1 cellular context compared by ENCODE assay signal in the genomic region with DNA sequence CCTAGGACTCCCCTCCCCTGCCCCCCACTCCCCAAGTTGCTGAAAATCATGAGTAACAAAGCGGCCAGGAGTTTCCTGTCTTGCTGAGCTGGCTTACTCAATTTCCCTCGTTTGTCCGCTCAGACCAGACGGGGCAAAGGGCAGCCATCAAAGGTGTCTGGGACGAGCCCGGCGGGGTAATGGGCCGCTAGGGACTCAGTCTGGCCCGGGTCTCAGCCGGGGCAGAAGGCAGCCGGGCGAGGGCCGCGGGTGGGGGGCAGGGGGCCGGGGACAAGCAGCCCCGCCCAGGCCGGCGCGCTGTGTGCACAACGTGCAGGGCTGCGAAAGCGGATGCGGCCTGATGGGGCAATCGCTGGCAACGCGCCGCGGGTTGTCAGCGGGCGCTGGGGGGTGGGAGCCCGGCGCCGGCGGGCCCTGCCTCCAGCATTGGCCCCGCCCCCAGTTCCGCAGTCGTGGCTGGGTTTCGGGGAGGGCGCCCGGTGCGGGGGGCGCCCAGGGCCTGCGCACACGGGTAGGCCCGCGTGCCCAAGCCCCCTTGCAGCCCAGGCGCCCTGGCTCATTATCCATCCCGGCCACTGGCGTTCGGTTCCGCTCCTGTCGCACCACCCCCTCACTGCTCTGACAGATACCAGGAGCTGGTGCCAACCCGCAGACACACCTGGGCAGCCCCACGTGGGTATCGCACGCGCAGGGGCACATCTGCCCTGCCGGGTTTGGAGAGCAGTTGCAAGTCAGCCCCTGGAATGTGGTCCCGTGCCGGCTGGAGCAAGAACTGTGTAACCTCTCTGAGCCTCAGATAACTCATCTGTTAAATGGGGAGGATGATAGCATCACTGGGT.
TF ChIP-seq lines count a peak whose summit lies in the region.

No MANE protein-coding gene starts in this region.

TF ChIP-seq in HepG2, 621 proteins besides CTCF, POLR2A, EP300 and RAD21 (continued from another document and continues in another):
- TF ChIP-seq, protein P1, sequence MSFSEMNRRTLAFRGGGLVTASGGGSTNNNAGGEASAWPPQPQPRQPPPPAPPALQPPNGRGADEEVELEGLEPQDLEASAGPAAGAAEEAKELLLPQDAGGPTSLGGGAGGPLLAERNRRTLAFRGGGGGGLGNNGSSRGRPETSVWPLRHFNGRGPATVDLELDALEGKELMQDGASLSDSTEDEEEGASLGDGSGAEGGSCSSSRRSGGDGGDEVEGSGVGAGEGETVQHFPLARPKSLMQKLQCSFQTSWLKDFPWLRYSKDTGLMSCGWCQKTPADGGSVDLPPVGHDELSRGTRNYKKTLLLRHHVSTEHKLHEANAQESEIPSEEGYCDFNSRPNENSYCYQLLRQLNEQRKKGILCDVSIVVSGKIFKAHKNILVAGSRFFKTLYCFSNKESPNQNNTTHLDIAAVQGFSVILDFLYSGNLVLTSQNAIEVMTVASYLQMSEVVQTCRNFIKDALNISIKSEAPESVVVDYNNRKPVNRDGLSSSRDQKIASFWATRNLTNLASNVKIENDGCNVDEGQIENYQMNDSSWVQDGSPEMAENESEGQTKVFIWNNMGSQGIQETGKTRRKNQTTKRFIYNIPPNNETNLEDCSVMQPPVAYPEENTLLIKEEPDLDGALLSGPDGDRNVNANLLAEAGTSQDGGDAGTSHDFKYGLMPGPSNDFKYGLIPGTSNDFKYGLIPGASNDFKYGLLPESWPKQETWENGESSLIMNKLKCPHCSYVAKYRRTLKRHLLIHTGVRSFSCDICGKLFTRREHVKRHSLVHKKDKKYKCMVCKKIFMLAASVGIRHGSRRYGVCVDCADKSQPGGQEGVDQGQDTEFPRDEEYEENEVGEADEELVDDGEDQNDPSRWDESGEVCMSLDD (CRISPR knock-in tag; IDR thresholded peaks at IDR 0.05; ENCODE audit: borderline replicate concordance), result peak; percentile 48; the same call in 1 of the 2 replicates
- TF ChIP-seq, protein P2, sequence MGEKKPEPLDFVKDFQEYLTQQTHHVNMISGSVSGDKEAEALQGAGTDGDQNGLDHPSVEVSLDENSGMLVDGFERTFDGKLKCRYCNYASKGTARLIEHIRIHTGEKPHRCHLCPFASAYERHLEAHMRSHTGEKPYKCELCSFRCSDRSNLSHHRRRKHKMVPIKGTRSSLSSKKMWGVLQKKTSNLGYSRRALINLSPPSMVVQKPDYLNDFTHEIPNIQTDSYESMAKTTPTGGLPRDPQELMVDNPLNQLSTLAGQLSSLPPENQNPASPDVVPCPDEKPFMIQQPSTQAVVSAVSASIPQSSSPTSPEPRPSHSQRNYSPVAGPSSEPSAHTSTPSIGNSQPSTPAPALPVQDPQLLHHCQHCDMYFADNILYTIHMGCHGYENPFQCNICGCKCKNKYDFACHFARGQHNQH (CRISPR knock-in tag; IDR thresholded peaks at IDR 0.05), result peak; percentile 80; the same call in 1 of the 2 replicates
- TF ChIP-seq, protein P3, sequence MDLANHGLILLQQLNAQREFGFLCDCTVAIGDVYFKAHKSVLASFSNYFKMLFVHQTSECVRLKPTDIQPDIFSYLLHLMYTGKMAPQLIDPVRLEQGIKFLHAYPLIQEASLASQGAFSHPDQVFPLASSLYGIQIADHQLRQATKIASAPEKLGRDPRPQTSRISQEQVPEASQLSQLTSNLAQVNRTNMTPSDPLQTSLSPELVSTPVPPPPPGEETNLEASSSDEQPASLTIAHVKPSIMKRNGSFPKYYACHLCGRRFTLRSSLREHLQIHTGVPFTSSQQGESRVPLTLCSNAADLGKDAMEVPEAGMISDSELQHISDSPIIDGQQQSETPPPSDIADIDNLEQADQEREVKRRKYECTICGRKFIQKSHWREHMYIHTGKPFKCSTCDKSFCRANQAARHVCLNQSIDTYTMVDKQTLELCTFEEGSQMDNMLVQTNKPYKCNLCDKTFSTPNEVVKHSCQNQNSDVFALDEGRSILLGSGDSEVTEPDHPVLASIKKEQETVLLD (CRISPR knock-in tag; IDR thresholded peaks at IDR 0.05; ENCODE audit: low read depth), result peak; percentile 83
- no peak for TF ChIP-seq ZFP36L1 (CRISPR knock-in tag; IDR thresholded peaks at IDR 0.05)
- TF ChIP-seq, protein P4, sequence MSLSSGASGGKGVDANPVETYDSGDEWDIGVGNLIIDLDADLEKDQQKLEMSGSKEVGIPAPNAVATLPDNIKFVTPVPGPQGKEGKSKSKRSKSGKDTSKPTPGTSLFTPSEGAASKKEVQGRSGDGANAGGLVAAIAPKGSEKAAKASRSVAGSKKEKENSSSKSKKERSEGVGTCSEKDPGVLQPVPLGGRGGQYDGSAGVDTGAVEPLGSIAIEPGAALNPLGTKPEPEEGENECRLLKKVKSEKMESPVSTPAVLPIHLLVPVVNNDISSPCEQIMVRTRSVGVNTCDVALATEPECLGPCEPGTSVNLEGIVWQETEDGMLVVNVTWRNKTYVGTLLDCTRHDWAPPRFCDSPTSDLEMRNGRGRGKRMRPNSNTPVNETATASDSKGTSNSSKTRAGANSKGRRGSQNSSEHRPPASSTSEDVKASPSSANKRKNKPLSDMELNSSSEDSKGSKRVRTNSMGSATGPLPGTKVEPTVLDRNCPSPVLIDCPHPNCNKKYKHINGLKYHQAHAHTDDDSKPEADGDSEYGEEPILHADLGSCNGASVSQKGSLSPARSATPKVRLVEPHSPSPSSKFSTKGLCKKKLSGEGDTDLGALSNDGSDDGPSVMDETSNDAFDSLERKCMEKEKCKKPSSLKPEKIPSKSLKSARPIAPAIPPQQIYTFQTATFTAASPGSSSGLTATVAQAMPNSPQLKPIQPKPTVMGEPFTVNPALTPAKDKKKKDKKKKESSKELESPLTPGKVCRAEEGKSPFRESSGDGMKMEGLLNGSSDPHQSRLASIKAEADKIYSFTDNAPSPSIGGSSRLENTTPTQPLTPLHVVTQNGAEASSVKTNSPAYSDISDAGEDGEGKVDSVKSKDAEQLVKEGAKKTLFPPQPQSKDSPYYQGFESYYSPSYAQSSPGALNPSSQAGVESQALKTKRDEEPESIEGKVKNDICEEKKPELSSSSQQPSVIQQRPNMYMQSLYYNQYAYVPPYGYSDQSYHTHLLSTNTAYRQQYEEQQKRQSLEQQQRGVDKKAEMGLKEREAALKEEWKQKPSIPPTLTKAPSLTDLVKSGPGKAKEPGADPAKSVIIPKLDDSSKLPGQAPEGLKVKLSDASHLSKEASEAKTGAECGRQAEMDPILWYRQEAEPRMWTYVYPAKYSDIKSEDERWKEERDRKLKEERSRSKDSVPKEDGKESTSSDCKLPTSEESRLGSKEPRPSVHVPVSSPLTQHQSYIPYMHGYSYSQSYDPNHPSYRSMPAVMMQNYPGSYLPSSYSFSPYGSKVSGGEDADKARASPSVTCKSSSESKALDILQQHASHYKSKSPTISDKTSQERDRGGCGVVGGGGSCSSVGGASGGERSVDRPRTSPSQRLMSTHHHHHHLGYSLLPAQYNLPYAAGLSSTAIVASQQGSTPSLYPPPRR (CRISPR knock-in tag; IDR thresholded peaks at IDR 0.05; ENCODE audit: borderline replicate concordance), result peak; percentile 87
- no peak for TF ChIP-seq NFE2L1 (CRISPR knock-in tag; IDR thresholded peaks at IDR 0.05; ENCODE audit: borderline replicate concordance)
- TF ChIP-seq PCBP1 (IDR thresholded peaks at IDR 0.05; ENCODE audit: borderline replicate concordance, low read depth, low read length), result no peak
- TF ChIP-seq ZNF850 (CRISPR knock-in tag; conservative IDR thresholded peaks at IDR 0.05), result no peak
- TF ChIP-seq ZBTB3 (CRISPR knock-in tag; IDR thresholded peaks at IDR 0.05; ENCODE audit: borderline replicate concordance, low read depth), result 0 out of 2 replicates have a peak, but pooled peaks have one; percentile 44
- TF ChIP-seq, protein P5, sequence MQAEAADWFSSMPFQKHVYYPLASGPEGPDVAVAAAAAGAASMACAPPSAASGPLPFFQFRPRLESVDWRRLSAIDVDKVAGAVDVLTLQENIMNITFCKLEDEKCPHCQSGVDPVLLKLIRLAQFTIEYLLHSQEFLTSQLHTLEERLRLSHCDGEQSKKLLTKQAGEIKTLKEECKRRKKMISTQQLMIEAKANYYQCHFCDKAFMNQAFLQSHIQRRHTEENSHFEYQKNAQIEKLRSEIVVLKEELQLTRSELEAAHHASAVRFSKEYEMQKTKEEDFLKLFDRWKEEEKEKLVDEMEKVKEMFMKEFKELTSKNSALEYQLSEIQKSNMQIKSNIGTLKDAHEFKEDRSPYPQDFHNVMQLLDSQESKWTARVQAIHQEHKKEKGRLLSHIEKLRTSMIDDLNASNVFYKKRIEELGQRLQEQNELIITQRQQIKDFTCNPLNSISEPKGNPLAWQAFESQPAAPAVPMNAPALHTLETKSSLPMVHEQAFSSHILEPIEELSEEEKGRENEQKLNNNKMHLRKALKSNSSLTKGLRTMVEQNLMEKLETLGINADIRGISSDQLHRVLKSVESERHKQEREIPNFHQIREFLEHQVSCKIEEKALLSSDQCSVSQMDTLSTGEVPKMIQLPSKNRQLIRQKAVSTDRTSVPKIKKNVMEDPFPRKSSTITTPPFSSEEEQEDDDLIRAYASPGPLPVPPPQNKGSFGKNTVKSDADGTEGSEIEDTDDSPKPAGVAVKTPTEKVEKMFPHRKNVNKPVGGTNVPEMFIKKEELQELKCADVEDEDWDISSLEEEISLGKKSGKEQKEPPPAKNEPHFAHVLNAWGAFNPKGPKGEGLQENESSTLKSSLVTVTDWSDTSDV (CRISPR knock-in tag; IDR thresholded peaks at IDR 0.05), result no peak
- TF ChIP-seq, protein P6, sequence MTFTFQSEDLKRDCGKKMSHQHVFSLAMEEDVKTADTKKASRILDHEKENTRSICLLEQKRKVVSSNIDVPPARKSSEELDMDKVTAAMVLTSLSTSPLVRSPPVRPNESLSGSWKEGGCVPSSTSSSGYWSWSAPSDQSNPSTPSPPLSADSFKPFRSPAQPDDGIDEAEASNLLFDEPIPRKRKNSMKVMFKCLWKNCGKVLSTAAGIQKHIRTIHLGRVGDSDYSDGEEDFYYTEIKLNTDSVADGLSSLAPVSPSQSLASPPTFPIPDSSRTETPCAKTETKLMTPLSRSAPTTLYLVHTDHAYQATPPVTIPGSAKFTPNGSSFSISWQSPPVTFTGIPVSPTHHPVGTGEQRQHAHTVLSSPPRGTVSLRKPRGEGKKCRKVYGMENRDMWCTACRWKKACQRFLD (CRISPR knock-in tag; IDR thresholded peaks at IDR 0.05; ENCODE audit: borderline replicate concordance), result no peak
- 0 out of 2 replicates have a peak, but pooled peaks have one; percentile 38 for TF ChIP-seq ZNF552 (CRISPR knock-in tag; IDR thresholded peaks at IDR 0.05; ENCODE audit: borderline replicate concordance)
- TF ChIP-seq, protein P7, sequence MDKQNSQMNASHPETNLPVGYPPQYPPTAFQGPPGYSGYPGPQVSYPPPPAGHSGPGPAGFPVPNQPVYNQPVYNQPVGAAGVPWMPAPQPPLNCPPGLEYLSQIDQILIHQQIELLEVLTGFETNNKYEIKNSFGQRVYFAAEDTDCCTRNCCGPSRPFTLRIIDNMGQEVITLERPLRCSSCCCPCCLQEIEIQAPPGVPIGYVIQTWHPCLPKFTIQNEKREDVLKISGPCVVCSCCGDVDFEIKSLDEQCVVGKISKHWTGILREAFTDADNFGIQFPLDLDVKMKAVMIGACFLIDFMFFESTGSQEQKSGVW (CRISPR knock-in tag; IDR thresholded peaks at IDR 0.05; ENCODE audit: borderline replicate concordance), result peak; percentile 61; the same call in 1 of the 2 replicates
- TF ChIP-seq PTBP1 (IDR thresholded peaks at IDR 0.05; ENCODE audit: low read depth, low read length, poor library complexity, severe bottlenecking), result no peak
- no peak for TF ChIP-seq ZKSCAN1 (IDR thresholded peaks at IDR 0.05; ENCODE audit: low read length)
- TF ChIP-seq ZNF83 (CRISPR knock-in tag; IDR thresholded peaks at IDR 0.05; ENCODE audit: borderline replicate concordance), result no peak
- no peak for TF ChIP-seq ETV6 (CRISPR knock-in tag; conservative IDR thresholded peaks at IDR 0.05)
- no peak; the same call in 1 of the 2 replicates for TF ChIP-seq ZSCAN22 (CRISPR knock-in tag; IDR thresholded peaks at IDR 0.05)
- peak; percentile 94 for TF ChIP-seq HNRNPL (IDR thresholded peaks at IDR 0.05; ENCODE audit: low read depth, low read length)
- no peak for TF ChIP-seq TCF7L2 (IDR thresholded peaks at IDR 0.05; ENCODE audit: low read depth, low read length)
- TF ChIP-seq, protein P8, sequence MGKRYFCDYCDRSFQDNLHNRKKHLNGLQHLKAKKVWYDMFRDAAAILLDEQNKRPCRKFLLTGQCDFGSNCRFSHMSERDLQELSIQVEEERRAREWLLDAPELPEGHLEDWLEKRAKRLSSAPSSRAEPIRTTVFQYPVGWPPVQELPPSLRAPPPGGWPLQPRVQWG (CRISPR knock-in tag; IDR thresholded peaks at IDR 0.05; ENCODE audit: borderline replicate concordance, low read depth), result no peak
- no peak for TF ChIP-seq SCMH1 (CRISPR knock-in tag; IDR thresholded peaks at IDR 0.05; ENCODE audit: borderline replicate concordance)
- TF ChIP-seq ZSCAN12 (CRISPR knock-in tag; IDR thresholded peaks at IDR 0.05), result peak; percentile 49; the same call in 1 of the 2 replicates
- TF ChIP-seq ZNF138 (CRISPR knock-in tag; IDR thresholded peaks at IDR 0.05; ENCODE audit: low read depth), result no peak
- TF ChIP-seq THAP11 (CRISPR knock-in tag; IDR thresholded peaks at IDR 0.05), result peak; percentile 70
- TF ChIP-seq, protein P9, sequence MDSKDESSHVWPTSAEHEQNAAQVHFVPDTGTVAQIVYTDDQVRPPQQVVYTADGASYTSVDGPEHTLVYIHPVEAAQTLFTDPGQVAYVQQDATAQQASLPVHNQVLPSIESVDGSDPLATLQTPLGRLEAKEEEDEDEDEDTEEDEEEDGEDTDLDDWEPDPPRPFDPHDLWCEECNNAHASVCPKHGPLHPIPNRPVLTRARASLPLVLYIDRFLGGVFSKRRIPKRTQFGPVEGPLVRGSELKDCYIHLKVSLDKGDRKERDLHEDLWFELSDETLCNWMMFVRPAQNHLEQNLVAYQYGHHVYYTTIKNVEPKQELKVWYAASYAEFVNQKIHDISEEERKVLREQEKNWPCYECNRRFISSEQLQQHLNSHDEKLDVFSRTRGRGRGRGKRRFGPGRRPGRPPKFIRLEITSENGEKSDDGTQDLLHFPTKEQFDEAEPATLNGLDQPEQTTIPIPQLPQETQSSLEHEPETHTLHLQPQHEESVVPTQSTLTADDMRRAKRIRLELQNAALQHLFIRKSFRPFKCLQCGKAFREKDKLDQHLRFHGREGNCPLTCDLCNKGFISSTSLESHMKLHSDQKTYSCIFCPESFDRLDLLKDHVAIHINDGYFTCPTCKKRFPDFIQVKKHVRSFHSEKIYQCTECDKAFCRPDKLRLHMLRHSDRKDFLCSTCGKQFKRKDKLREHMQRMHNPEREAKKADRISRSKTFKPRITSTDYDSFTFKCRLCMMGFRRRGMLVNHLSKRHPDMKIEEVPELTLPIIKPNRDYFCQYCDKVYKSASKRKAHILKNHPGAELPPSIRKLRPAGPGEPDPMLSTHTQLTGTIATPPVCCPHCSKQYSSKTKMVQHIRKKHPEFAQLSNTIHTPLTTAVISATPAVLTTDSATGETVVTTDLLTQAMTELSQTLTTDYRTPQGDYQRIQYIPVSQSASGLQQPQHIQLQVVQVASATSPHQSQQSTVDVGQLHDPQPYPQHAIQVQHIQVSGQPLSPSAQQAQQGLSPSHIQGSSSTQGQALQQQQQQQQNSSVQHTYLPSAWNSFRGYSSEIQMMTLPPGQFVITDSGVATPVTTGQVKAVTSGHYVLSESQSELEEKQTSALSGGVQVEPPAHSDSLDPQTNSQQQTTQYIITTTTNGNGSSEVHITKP (CRISPR knock-in tag; IDR thresholded peaks at IDR 0.05; ENCODE audit: low read depth), result peak; percentile 35; the same call in 1 of the 2 replicates
- TF ChIP-seq, protein P10, sequence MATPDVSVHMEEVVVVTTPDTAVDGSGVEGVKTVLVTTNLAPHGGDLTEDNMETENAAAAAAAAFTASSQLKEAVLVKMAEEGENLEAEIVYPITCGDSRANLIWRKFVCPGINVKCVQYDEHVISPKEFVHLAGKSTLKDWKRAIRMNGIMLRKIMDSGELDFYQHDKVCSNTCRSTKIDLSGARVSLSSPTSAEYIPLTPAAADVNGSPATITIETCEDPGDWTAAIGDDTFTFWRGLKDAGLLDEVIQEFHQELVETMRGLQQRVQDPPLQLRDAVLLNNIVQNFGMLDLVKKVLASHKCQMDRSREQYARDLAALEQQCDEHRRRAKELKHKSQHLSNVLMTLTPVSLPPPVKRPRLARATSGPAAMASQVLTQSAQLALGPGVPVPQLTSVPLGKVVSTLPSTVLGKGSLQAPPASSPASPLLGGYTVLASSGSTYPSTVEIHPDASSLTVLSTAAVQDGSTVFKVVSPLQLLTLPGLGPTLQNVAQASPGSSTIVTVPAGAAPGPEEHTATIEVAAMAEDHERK (CRISPR knock-in tag; IDR thresholded peaks at IDR 0.05; ENCODE audit: low read depth), result peak; percentile 43; the same call in 1 of the 2 replicates
- no peak for TF ChIP-seq TOE1 (CRISPR knock-in tag; IDR thresholded peaks at IDR 0.05)
- TF ChIP-seq SNAPC2 (CRISPR knock-in tag; IDR thresholded peaks at IDR 0.05), result no peak
